ENCODE assay signal across 12 cellular contexts in the genomic region with DNA sequence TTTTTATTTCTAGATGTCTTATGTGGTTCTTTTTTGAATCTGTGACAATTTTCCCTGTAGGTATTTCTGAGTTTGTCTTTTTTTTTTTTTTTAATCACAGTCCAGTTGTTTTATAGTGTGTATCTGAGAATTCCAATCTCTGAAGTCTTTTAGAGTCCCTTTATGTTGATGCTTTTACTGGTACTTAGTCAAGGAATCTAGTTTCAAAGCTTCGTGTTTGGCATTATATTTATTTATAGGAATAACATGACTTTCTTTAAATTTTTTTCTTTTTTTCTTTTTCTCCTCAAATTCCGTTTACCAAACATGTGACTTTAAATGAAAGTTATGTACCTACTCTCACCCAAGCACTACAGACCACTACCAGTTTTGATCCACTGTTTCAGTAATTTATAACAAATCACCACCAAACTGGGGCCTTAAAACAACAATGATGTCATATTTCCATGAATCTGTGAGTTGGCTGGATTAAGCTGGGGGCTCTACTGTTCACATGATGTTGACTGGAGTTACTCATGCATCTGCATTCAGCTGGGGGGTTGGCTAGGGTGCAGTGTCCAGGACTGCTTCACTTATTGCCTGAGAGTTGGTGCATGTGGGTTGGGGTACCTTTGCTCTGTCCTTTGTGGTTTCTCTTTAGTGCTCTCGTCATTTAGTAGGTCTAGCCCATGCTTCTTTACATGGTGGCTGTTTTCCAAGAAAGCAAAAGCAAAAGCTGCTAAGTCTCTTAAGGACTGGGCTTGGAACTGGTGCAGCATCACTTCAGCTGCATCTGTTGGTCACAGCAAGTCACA. TPM values are rescaled to one million over a fixed set of nuclear protein-coding genes. Genes with fewer than 3 reads are reported as not detected.
DNase-seq lines count a peak whose midpoint lies in the region; ATAC-seq, FAIRE-seq and TF ChIP-seq lines count a peak whose summit lies in the region.
"Had no signal": no experiment of that assay in that cellular context is flagged by ENCODE, and none has a peak within 500 bp of the region (broad histone marks: within the 10 kb centered on the region; RNA-seq: fewer than 3 reads in every experiment).

No MANE protein-coding gene starts in this region.

- CTCF ChIA-PET in Caco-2 (lab: Charles Lee): no interaction called here

- H3K4me3 ChIP-seq in Caco-2 (ENCODE audit: low read depth, low read length) (no peak overlapping the region), bronchial epithelial cell (ENCODE audit: low read depth, low read length) (no peak overlapping the region), mucosa of rectum (ENCODE audit: low read length in 2 of 2) (peak overlapping the region in 1 of 2 donors; percentile 31)

- no peak for FAIRE-seq in bronchial epithelial cell (lab: Jason Lieb, UNC)
- FAIRE-seq: islet of Langerhans, small intestine had no signal

- H3K27ac Mint-ChIP-seq in Caco-2 (ENCODE audit: unreplicated experiment) (peak overlapping the region; percentile 20), IgD-negative memory B cell (peak overlapping the region in 2 of 3 donors; percentile 11 to 57)

- TF ChIP-seq CTCF in Caco-2 (IDR thresholded peaks at IDR 0.05; ENCODE audit: insufficient read depth in 1 of 2, low read depth in 1 of 2, low read length in 1 of 2, severe bottlenecking in 1 of 2, unreplicated experiment in 1 of 2) (no peak), bronchial epithelial cell (IDR thresholded peaks at IDR 0.05; ENCODE audit: insufficient read depth, low read length, severe bottlenecking) (no peak)

- no peaks in the 10 kb centered on the region for H3K36me3 ChIP-seq in Caco-2 (ENCODE audit: control insufficient read depth, insufficient read depth, low read length)
- peaks cover 1% of the 10 kb centered on the region for H3K36me3 ChIP-seq in bronchial epithelial cell (ENCODE audit: control insufficient read depth, insufficient read depth, low read length)
- no peaks in the 10 kb centered on the region for H3K36me3 ChIP-seq in mucosa of rectum (ENCODE audit: control insufficient read depth in 2 of 2, insufficient read depth in 2 of 2, low read length in 2 of 2)

- H3K9me3 Mint-ChIP-seq in Caco-2 (ENCODE audit: unreplicated experiment): no peaks in the 10 kb centered on the region
- H3K9me3 Mint-ChIP-seq in IgD-negative memory B cell: peaks cover 0 to 2% (median 0%) of the 10 kb centered on the region in 3 donors

- H3K4me1 ChIP-seq in Caco-2: peaks cover 19% of the 10 kb centered on the region
- peaks cover 6 to 20% of the 10 kb centered on the region in 2 donors for H3K4me1 ChIP-seq in mucosa of rectum (ENCODE audit: control insufficient read depth in 2 of 2, insufficient read depth in 2 of 2, low read length in 2 of 2)

- H3K27ac ChIP-seq in mucosa of rectum (ENCODE audit: low read depth in 2 of 2, low read length in 2 of 2): peak overlapping the region; percentile 1 to 49

- no peak for ATAC-seq in HG03159 (IDR thresholded peaks at IDR 0.05; ENCODE audit: unreplicated experiment)
- ATAC-seq in HG03135 (IDR thresholded peaks at IDR 0.05; ENCODE audit: unreplicated experiment): no peak
- ATAC-seq in GM18909 (IDR thresholded peaks at IDR 0.05; ENCODE audit: poor library complexity, unreplicated experiment): no peak

- DNase-seq in Caco-2: no peak
- peak; percentile 43 for DNase-seq in bronchial epithelial cell (ENCODE audit: low read depth)
- DNase-seq in activated effector memory CD4-positive, alpha-beta T cell treated with anti-CD3 and anti-CD28 coated beads, Interleukin-2, amount 50 U/mL, for 16 hours: no peak
- DNase-seq: cortex of kidney, NCI-H1105 treated with DMSO at 0.1 percent for 48 hours had no signal

- H3K4me3 Mint-ChIP-seq in Caco-2 (ENCODE audit: unreplicated experiment) (no peak overlapping the region), IgD-negative memory B cell (no peak overlapping the region)

- H3K9me3 ChIP-seq in Caco-2 (no peaks in the 10 kb centered on the region), mucosa of rectum (ENCODE audit: control insufficient read depth in 2 of 2, low read length in 2 of 2) (no peaks in the 10 kb centered on the region)

- no peak overlapping the region for H3K9ac ChIP-seq in mucosa of rectum (ENCODE audit: low read depth in 1 of 2, low read length in 2 of 2)

- BruUV-seq in Caco-2 (replicated peaks; lab: Mats Ljungman, UMichigan): no TSS peak

- no peaks in the 10 kb centered on the region for H3K27me3 Mint-ChIP-seq in Caco-2 (ENCODE audit: insufficient read depth, unreplicated experiment)
- H3K27me3 Mint-ChIP-seq in IgD-negative memory B cell: no peaks in the 10 kb centered on the region

- intact Hi-C loops in Caco-2 (cut with micrococcal nuclease; ENCODE audit: unreplicated experiment): no loop called here

- H3K36me3 Mint-ChIP-seq in Caco-2 (ENCODE audit: insufficient read depth, unreplicated experiment) (peaks cover 2% of the 10 kb centered on the region), IgD-negative memory B cell (peaks cover 7% of the 10 kb centered on the region)

- H3K27me3 ChIP-seq in Caco-2 (replicated peaks; ENCODE audit: control insufficient read depth, insufficient read depth, low read length) (no peaks in the 10 kb centered on the region), bronchial epithelial cell (ENCODE audit: control insufficient read depth, insufficient read depth, low read length) (no peaks in the 10 kb centered on the region), mucosa of rectum (ENCODE audit: control insufficient read depth in 2 of 2, insufficient read depth in 2 of 2, low read length in 2 of 2) (no peaks in the 10 kb centered on the region)

- POLR2A ChIA-PET in Caco-2 (lab: Charles Lee): no interaction called here

- peaks cover 21% of the 10 kb centered on the region for H3K4me1 Mint-ChIP-seq in Caco-2 (ENCODE audit: low read depth, unreplicated experiment)
- H3K4me1 Mint-ChIP-seq in IgD-negative memory B cell: peaks cover 10 to 30% (median 28%) of the 10 kb centered on the region in 3 donors

RNA-seq across cellular contexts. Expression of gene KCTD4, which starts 22.3 kb away (rescaled TPM):
- total RNA-seq in Caco-2 (2022): not detected in 2 replicates
- not detected for polyA plus RNA-seq in IgD-negative memory B cell
- not detected in 2 replicates for total RNA-seq in bronchial epithelial cell

RNA-seq across cellular contexts. Expression of gene GTF2F2, which starts 58.2 kb away (rescaled TPM):
- 28.1 and 30.8 TPM in 2 replicates for total RNA-seq in Caco-2 (2022)
- polyA plus RNA-seq in IgD-negative memory B cell: 12.0 TPM
- 33.4 and 42.4 TPM in 2 replicates for total RNA-seq in bronchial epithelial cell
